Comparison of ENCODE assay signal across 15 cellular contexts in genomic region chr1:192581131-192581927, GRCh38. TPM values are rescaled to one million over a fixed set of nuclear protein-coding genes. Genes with fewer than 3 reads are reported as not detected.
A peak's percentile ranks its signal among the peaks of the same experiment; 100 is the strongest.
DNase-seq lines count a peak whose midpoint lies in the region; ATAC-seq and TF ChIP-seq lines count a peak whose summit lies in the region.
"Had no signal": no experiment of that assay in that cellular context is flagged by ENCODE, and none has a peak within 500 bp of the region (broad histone marks: within the 10 kb centered on the region; RNA-seq: fewer than 3 reads in every experiment).

No MANE protein-coding gene starts in this region.

- H2AFZ ChIP-seq in IMR-90 (replicated peaks; ENCODE audit: low read length, poor library complexity) = no peak overlapping the region

- CTCF ChIA-PET in IMR-90 (lab: Yijun Ruan, JAX) = interaction anchor here (0.6 kb wide), 3 partner anchors 14 to 104 kb away, joined by 3 to 5 read pairs (median 3); no protein-coding TSS in a partner anchor

- POLR2A ChIA-PET in IMR-90 (lab: Charles Lee; ENCODE audit: unreplicated experiment) = no interaction called here

- H3K27ac ChIP-seq in IMR-90 (ENCODE audit: insufficient read depth, low read length) = no peak overlapping the region
- H3K27ac ChIP-seq: lower lobe of right lung had no signal

- DNase-seq in IMR-90 (no peak), sciatic nerve (ENCODE audit: low spot score) (no peak), NCI-H510A treated with DMSO at 0.1 percent for 48 hours (lab: John Stamatoyannopoulos, UW) (no peak), medulla oblongata (ENCODE audit: extremely low spot score) (no peak), NCI-H2171 treated with DMSO at 0.1 percent for 48 hours (lab: John Stamatoyannopoulos, UW) (no peak)
- DNase-seq: activated CD8-positive, alpha-beta memory T cell treated with anti-CD3 and anti-CD28 coated beads, Interleukin-2, amount 10 ng/mL, durations not matched to agents 7 days and 5 days; activated naive CD4-positive, alpha-beta T cell treated with anti-CD3 and anti-CD28 coated beads, Interleukin-2, amount 50 U/mL, for 16 hours; lower lobe of right lung; NCI-H1092; NCI-H345 had no signal

- no peak overlapping the region for H3K14ac ChIP-seq in IMR-90 (replicated peaks; ENCODE audit: low read depth, low read length)

- no peak overlapping the region for H2BK15ac ChIP-seq in IMR-90 (ENCODE audit: low read depth, low read length)

- H2AK9ac ChIP-seq in IMR-90 (replicated peaks; ENCODE audit: low read depth, low read length, poor library complexity) = no peak overlapping the region

- no peak for TF ChIP-seq CTCF in IMR-90 (conservative IDR thresholded peaks at IDR 0.05; ENCODE audit: low read depth, low read length)

- H2BK120ac ChIP-seq in IMR-90 (ENCODE audit: low read depth, low read length) = no peak overlapping the region

- no peak overlapping the region for H3K23ac ChIP-seq in IMR-90 (ENCODE audit: low read depth, low read length)

- H3K79me1 ChIP-seq in IMR-90 (ENCODE audit: low read depth in 1 of 2, low read length in 2 of 2) = no peaks in the 10 kb centered on the region

- no peaks in the 10 kb centered on the region for H3K4me1 ChIP-seq in IMR-90 (ENCODE audit: control insufficient read depth, insufficient read depth, low read length)
- H3K4me1 ChIP-seq: lower lobe of right lung had no signal

- in situ Hi-C loops in IMR-90 (cut with MboI; ENCODE audit: low sequenced_read_pairs) = loop anchor here (10.0 kb wide), 1 partner anchor 107 kb away; no protein-coding TSS in a partner anchor

- no peak overlapping the region for H2AK5ac ChIP-seq in IMR-90 (ENCODE audit: low read depth, low read length)

- no peaks in the 10 kb centered on the region for H3K36me3 ChIP-seq in IMR-90 (ENCODE audit: control insufficient read depth, insufficient read depth, low read length)
- H3K36me3 ChIP-seq: lower lobe of right lung had no signal

- H4K5ac ChIP-seq in IMR-90 (ENCODE audit: low read depth, low read length) = no peak overlapping the region

- no peak overlapping the region for H3K4me2 ChIP-seq in IMR-90 (ENCODE audit: low read depth, low read length)

- no peak for TF ChIP-seq RAD21 in IMR-90 (IDR thresholded peaks at IDR 0.05; ENCODE audit: low read length)

- no peak overlapping the region for H3K18ac ChIP-seq in IMR-90 (ENCODE audit: low read depth, low read length)

- H4K8ac ChIP-seq in IMR-90 (ENCODE audit: low read depth in 2 of 2, low read length in 2 of 2) = no peak overlapping the region

- H2BK20ac ChIP-seq in IMR-90 (ENCODE audit: low read depth, low read length) = no peak overlapping the region

- ATAC-seq in GM18909 (IDR thresholded peaks at IDR 0.05; ENCODE audit: poor library complexity, unreplicated experiment) = peak; percentile 9
- ATAC-seq in GM21786 (IDR thresholded peaks at IDR 0.05; ENCODE audit: unreplicated experiment) = peak; percentile 8
- ATAC-seq in IMR-90 (ENCODE audit: low read depth) = no peak
- peak; percentile 35 for ATAC-seq in sciatic nerve
- ATAC-seq in GM21526 (IDR thresholded peaks at IDR 0.05; ENCODE audit: low FRiP score, unreplicated experiment) = no peak

- H2BK5ac ChIP-seq in IMR-90 (ENCODE audit: low read depth, low read length, poor library complexity, severe bottlenecking) = no peak overlapping the region

- H4K20me1 ChIP-seq in IMR-90 (ENCODE audit: insufficient read depth, low read length) = no peaks in the 10 kb centered on the region

- no peak for TF ChIP-seq POLR2A in IMR-90 (IDR thresholded peaks at IDR 0.05; ENCODE audit: low read depth, low read length)

- intact Hi-C loops in IMR-90 (cut with micrococcal nuclease) = no loop called here
- intact Hi-C loops in sciatic nerve (cut with DNase I) = loop anchor here (10.0 kb wide), 1 partner anchor 107 kb away; no protein-coding TSS in a partner anchor

- BruUV-seq in IMR-90 (replicated peaks; lab: Mats Ljungman, UMichigan) = no TSS peak

- no peaks in the 10 kb centered on the region for H3K9me3 ChIP-seq in IMR-90 (ENCODE audit: control insufficient read depth, insufficient read depth, low read length)
- H3K9me3 ChIP-seq: lower lobe of right lung had no signal

- dilution Hi-C loops in IMR-90 (cut with HindIII; ENCODE audit: low sequenced_read_pairs, unreplicated experiment) = no loop called here

- no peaks in the 10 kb centered on the region for H3K27me3 ChIP-seq in IMR-90 (ENCODE audit: control insufficient read depth, insufficient read depth, low read length)

- H3K56ac ChIP-seq in IMR-90 (ENCODE audit: extremely low read depth, insufficient read depth, low read length) = no peak overlapping the region

- H3K9me1 ChIP-seq in IMR-90 (ENCODE audit: insufficient read depth, low read length) = no peaks in the 10 kb centered on the region

- no peak overlapping the region for H3K9ac ChIP-seq in IMR-90 (ENCODE audit: low read depth, low read length)

- H3K4me3 ChIP-seq in IMR-90 (ENCODE audit: insufficient read depth, low read depth, low read length) = no peak overlapping the region
- H3K4me3 ChIP-seq: lower lobe of right lung had no signal

- no CpG with 5 or more reads among the region's 4 CpGs for WGBS in IMR-90 (ENCODE audit: extremely low coverage in 2 of 2, insufficient read length in 1 of 2), 2 experiments

- H3K4ac ChIP-seq in IMR-90 (ENCODE audit: low read depth, low read length) = peak overlapping the region; percentile 60; the same call in 1 of the 2 replicates

- no peak overlapping the region for H4K91ac ChIP-seq in IMR-90 (ENCODE audit: insufficient read depth, low read depth, low read length)

TF ChIP-seq in IMR-90, 13 proteins besides CTCF, POLR2A, EP300 and RAD21:
- TF ChIP-seq NFE2L2 (IDR thresholded peaks at IDR 0.05; ENCODE audit: low read depth, low read length) (no peak), USF2 (IDR thresholded peaks at IDR 0.05; ENCODE audit: low read depth, low read length) (no peak), BHLHE40 (IDR thresholded peaks at IDR 0.05; ENCODE audit: low read depth, low read length) (no peak), RFX5 (IDR thresholded peaks at IDR 0.05; ENCODE audit: low read depth, low read length) (no peak), SMC3 (IDR thresholded peaks at IDR 0.05; ENCODE audit: low read depth, low read length) (no peak)

RNA-seq across cellular contexts. Expression of gene RGS1, which starts 5.8 kb away (rescaled TPM):
- total RNA-seq in IMR-90 (2012; rRNA removed) (not detected in 2 replicates), sciatic nerve (137 TPM)
- polyA plus RNA-seq in IMR-90 (2012; rRNA removed) = not detected in 2 replicates
- polyA plus RNA-seq in IMR-90 (2012; cell fraction: cytosol; rRNA removed) = not detected in 2 replicates
- polyA plus RNA-seq in IMR-90 (2012; cell fraction: nucleus; rRNA removed; ENCODE audit: low replicate concordance) = not detected in 2 replicates
- total RNA-seq: bronchial epithelial cell, PC-3 had no signal

RNA-seq across cellular contexts. Expression of gene RGS13, which starts 54.6 kb away (rescaled TPM):
- total RNA-seq in IMR-90 (2012; rRNA removed) = not detected in 2 replicates
- polyA plus RNA-seq in IMR-90 (2012; rRNA removed) = not detected in 2 replicates
- polyA plus RNA-seq in IMR-90 (2012; cell fraction: cytosol; rRNA removed) = not detected in 2 replicates
- not detected in 2 replicates for polyA plus RNA-seq in IMR-90 (2012; cell fraction: nucleus; rRNA removed; ENCODE audit: low replicate concordance)
- 0.22 TPM for total RNA-seq in sciatic nerve
- total RNA-seq: bronchial epithelial cell had no signal

Comparison
In these comparisons a context has a peak if more than half of its experiments do, and no peak if none do; other contexts are left out.
1. ATAC-seq: peak in GM18909 (single experiment), GM21786 (single experiment) and sciatic nerve (single experiment); none in IMR-90 (single experiment) and GM21526 (single experiment).
2. RNA of gene RGS1, which starts 5.8 kb away (total RNA-seq): 137 TPM in sciatic nerve (single experiment); not detected in IMR-90; every median in the first group is over 100 times any median in the second.